1 cellular context compared by ENCODE assay signal in the genomic region with DNA sequence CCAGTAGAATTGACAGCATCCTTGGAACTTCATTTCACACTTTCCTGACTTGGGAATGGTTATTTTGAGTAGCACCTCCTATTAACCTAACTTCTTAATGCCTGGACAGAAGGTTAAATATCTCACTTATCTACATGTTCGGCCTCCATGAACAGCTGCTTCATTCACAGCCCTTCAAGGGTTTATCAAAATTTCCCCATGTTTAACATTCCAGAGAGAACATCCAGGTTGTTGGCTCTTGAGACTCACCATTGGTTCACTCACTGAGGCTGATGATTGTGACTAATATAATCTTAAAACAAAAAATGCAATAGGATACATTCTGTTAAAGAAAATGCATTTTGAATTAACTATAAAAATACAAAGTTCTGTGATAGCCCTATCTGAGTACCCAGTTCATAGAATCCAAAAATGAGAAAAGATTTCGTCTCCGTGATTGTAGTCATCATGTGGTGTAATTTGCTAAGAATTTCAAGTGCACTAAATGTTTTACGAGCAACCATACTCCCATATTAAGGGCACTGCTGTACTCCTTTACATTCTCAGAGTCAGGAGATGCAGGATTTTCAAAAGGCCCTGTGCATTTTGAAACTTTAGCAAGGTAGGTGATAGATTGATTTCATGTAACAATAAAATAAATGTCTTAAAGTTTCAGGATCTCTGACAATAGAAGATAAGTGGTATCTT.
TF ChIP-seq lines count a peak whose summit lies in the region.

No MANE protein-coding gene starts in this region.

TF ChIP-seq in HEK293, 187 proteins besides CTCF, POLR2A, EP300 and RAD21 (continued from another document):
- TF ChIP-seq, protein P1, sequence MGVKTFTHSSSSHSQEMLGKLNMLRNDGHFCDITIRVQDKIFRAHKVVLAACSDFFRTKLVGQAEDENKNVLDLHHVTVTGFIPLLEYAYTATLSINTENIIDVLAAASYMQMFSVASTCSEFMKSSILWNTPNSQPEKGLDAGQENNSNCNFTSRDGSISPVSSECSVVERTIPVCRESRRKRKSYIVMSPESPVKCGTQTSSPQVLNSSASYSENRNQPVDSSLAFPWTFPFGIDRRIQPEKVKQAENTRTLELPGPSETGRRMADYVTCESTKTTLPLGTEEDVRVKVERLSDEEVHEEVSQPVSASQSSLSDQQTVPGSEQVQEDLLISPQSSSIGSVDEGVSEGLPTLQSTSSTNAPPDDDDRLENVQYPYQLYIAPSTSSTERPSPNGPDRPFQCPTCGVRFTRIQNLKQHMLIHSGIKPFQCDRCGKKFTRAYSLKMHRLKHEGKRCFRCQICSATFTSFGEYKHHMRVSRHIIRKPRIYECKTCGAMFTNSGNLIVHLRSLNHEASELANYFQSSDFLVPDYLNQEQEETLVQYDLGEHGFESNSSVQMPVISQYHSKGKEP (tag by site-specific recombination; IDR thresholded peaks at IDR 0.05), result peak; percentile 47; the same call in 1 of the 2 replicates
- peak; percentile 97 for TF ChIP-seq WT1 (tag by site-specific recombination; IDR thresholded peaks at IDR 0.05)
- TF ChIP-seq, protein P2, sequence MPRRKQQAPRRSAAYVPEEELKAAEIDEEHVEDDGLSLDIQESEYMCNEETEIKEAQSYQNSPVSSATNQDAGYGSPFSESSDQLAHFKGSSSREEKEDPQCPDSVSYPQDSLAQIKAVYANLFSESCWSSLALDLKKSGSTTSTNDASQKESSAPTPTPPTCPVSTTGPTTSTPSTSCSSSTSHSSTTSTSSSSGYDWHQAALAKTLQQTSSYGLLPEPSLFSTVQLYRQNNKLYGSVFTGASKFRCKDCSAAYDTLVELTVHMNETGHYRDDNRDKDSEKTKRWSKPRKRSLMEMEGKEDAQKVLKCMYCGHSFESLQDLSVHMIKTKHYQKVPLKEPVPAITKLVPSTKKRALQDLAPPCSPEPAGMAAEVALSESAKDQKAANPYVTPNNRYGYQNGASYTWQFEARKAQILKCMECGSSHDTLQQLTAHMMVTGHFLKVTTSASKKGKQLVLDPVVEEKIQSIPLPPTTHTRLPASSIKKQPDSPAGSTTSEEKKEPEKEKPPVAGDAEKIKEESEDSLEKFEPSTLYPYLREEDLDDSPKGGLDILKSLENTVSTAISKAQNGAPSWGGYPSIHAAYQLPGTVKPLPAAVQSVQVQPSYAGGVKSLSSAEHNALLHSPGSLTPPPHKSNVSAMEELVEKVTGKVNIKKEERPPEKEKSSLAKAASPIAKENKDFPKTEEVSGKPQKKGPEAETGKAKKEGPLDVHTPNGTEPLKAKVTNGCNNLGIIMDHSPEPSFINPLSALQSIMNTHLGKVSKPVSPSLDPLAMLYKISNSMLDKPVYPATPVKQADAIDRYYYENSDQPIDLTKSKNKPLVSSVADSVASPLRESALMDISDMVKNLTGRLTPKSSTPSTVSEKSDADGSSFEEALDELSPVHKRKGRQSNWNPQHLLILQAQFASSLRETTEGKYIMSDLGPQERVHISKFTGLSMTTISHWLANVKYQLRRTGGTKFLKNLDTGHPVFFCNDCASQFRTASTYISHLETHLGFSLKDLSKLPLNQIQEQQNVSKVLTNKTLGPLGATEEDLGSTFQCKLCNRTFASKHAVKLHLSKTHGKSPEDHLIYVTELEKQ (tag by site-specific recombination; IDR thresholded peaks at IDR 0.05; ENCODE audit: borderline replicate concordance), result no peak
- TF ChIP-seq ZNF654 (tag by site-specific recombination; IDR thresholded peaks at IDR 0.05; ENCODE audit: low read depth), result no peak
- TF ChIP-seq, protein P3, sequence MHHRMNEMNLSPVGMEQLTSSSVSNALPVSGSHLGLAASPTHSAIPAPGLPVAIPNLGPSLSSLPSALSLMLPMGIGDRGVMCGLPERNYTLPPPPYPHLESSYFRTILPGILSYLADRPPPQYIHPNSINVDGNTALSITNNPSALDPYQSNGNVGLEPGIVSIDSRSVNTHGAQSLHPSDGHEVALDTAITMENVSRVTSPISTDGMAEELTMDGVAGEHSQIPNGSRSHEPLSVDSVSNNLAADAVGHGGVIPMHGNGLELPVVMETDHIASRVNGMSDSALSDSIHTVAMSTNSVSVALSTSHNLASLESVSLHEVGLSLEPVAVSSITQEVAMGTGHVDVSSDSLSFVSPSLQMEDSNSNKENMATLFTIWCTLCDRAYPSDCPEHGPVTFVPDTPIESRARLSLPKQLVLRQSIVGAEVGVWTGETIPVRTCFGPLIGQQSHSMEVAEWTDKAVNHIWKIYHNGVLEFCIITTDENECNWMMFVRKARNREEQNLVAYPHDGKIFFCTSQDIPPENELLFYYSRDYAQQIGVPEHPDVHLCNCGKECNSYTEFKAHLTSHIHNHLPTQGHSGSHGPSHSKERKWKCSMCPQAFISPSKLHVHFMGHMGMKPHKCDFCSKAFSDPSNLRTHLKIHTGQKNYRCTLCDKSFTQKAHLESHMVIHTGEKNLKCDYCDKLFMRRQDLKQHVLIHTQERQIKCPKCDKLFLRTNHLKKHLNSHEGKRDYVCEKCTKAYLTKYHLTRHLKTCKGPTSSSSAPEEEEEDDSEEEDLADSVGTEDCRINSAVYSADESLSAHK (tag by site-specific recombination; IDR thresholded peaks at IDR 0.05), result 0 out of 2 replicates have a peak, but pooled peaks have one; percentile 44
- TF ChIP-seq ZNF548 (tag by site-specific recombination; IDR thresholded peaks at IDR 0.05), result no peak
- TF ChIP-seq, protein P4, sequence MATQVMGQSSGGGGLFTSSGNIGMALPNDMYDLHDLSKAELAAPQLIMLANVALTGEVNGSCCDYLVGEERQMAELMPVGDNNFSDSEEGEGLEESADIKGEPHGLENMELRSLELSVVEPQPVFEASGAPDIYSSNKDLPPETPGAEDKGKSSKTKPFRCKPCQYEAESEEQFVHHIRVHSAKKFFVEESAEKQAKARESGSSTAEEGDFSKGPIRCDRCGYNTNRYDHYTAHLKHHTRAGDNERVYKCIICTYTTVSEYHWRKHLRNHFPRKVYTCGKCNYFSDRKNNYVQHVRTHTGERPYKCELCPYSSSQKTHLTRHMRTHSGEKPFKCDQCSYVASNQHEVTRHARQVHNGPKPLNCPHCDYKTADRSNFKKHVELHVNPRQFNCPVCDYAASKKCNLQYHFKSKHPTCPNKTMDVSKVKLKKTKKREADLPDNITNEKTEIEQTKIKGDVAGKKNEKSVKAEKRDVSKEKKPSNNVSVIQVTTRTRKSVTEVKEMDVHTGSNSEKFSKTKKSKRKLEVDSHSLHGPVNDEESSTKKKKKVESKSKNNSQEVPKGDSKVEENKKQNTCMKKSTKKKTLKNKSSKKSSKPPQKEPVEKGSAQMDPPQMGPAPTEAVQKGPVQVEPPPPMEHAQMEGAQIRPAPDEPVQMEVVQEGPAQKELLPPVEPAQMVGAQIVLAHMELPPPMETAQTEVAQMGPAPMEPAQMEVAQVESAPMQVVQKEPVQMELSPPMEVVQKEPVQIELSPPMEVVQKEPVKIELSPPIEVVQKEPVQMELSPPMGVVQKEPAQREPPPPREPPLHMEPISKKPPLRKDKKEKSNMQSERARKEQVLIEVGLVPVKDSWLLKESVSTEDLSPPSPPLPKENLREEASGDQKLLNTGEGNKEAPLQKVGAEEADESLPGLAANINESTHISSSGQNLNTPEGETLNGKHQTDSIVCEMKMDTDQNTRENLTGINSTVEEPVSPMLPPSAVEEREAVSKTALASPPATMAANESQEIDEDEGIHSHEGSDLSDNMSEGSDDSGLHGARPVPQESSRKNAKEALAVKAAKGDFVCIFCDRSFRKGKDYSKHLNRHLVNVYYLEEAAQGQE (tag by site-specific recombination; IDR thresholded peaks at IDR 0.05), result no peak
- no peak for TF ChIP-seq OVOL3 (tag by site-specific recombination; IDR thresholded peaks at IDR 0.05)
- no peak for TF ChIP-seq ZNF202 (tag by site-specific recombination; IDR thresholded peaks at IDR 0.05; ENCODE audit: borderline replicate concordance)
- no peak for TF ChIP-seq ZNF623 (tag by site-specific recombination; IDR thresholded peaks at IDR 0.05)
- no peak for TF ChIP-seq ZNF114 (tag by site-specific recombination; IDR thresholded peaks at IDR 0.05)
- no peak for TF ChIP-seq ZNF324 (tag by site-specific recombination; IDR thresholded peaks at IDR 0.05)
- no peak for TF ChIP-seq ZNF660 (tag by site-specific recombination; IDR thresholded peaks at IDR 0.05)
- no peak for TF ChIP-seq KLF16 (tag by site-specific recombination; IDR thresholded peaks at IDR 0.05)
- no peak for TF ChIP-seq TCF7L2 (IDR thresholded peaks at IDR 0.05; ENCODE audit: borderline replicate concordance, low read depth, low read length)
- TF ChIP-seq ZNF530 (tag by site-specific recombination; IDR thresholded peaks at IDR 0.05; ENCODE audit: low read depth), result no peak
TF ChIP-seq in HEK293: peak in this region for 4.
